ENCODE assay signal across 9 cellular contexts in the genomic region with DNA sequence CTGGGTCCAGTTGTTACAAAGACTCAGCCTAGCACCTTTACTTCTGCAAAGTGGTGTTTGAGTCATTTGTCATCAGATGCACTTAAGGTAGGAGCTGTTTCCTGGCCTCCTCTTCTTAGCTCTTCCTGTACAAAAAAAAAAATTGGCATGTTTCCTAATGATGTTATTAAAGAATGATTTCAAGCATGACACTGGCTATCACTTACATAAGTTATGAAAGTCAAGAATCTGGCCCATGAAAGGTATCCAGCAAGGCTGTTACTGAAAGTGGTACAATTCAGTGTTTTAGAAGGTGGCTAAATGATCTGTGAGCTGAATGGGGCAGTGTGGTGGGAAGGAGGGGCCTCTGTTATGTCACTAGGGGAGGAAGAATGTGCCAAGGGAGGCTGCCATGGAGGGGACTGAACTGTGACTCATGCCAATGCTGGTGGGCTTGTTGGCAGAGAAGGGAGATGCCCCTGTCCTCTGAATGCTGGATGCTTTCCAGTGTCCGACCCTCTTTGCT.
A peak's percentile ranks its signal among the peaks of the same experiment; 100 is the strongest.
DNase-seq lines count a peak whose midpoint lies in the region; ATAC-seq and TF ChIP-seq lines count a peak whose summit lies in the region.
"Had no signal": no experiment of that assay in that cellular context is flagged by ENCODE, and none has a peak within 500 bp of the region (broad histone marks: within the 10 kb centered on the region; RNA-seq: fewer than 3 reads in every experiment).

No MANE protein-coding gene starts in this region.

- no peaks in the 10 kb centered on the region for H3K27me3 ChIP-seq in adipocyte (replicated peaks; ENCODE audit: control insufficient read depth, insufficient read depth, low read length)
- H3K27me3 ChIP-seq in hepatocyte: no peaks in the 10 kb centered on the region
- no peaks in the 10 kb centered on the region for H3K27me3 ChIP-seq in stomach smooth muscle (ENCODE audit: control insufficient read depth in 1 of 2, insufficient read depth in 2 of 2, low read length in 2 of 2)
- H3K27me3 ChIP-seq: foreskin keratinocyte had no signal

- H3K4me3 ChIP-seq in adipocyte (ENCODE audit: low read length): no peak overlapping the region
- H3K4me3 ChIP-seq in hepatocyte: no peak overlapping the region
- H3K4me3 ChIP-seq in stomach smooth muscle (ENCODE audit: low read length in 2 of 2): no peak overlapping the region

- peaks cover 25% of the 10 kb centered on the region for H3K4me1 ChIP-seq in adipocyte (ENCODE audit: control insufficient read depth, insufficient read depth, low read length)
- H3K4me1 ChIP-seq in hepatocyte (ENCODE audit: insufficient read depth): peaks cover 13% of the 10 kb centered on the region
- H3K4me1 ChIP-seq in stomach smooth muscle (ENCODE audit: control insufficient read depth, insufficient read depth, low read length): peaks cover 21% of the 10 kb centered on the region
- H3K4me1 ChIP-seq: foreskin keratinocyte had no signal

- no peaks in the 10 kb centered on the region for H3K9me2 ChIP-seq in hepatocyte (replicated peaks; ENCODE audit: insufficient read depth)

- H3K36me3 ChIP-seq in adipocyte (ENCODE audit: control insufficient read depth, insufficient read depth, low read length, severe bottlenecking) (no peaks in the 10 kb centered on the region), hepatocyte (replicated peaks; ENCODE audit: insufficient read depth, low read depth) (no peaks in the 10 kb centered on the region), stomach smooth muscle (ENCODE audit: control insufficient read depth in 2 of 2, insufficient read depth in 2 of 2, low read length in 2 of 2) (no peaks in the 10 kb centered on the region)

- H3K79me2 ChIP-seq in hepatocyte: no peaks in the 10 kb centered on the region

- peak; percentile 76 for DNase-seq in HT1080 (ENCODE audit: low read depth)
- peak; percentile 28 for DNase-seq in adipocyte (ENCODE audit: low read depth)
- DNase-seq in hepatocyte (ENCODE audit: low spot score): peak; percentile 30
- no peak for DNase-seq in activated CD4-positive, alpha-beta T cell treated with anti-CD3 and anti-CD28 coated beads for 48 hours
- DNase-seq in occipital lobe (lab: John Stamatoyannopoulos, UW): no peak
- no peak for DNase-seq in NK-92 treated with Interleukin-12 subunit alpha and Interleukin-12 subunit beta, amount 100 ng/mL, for 24 hours (lab: John Stamatoyannopoulos, UW)

- TF ChIP-seq CTCF in hepatocyte (IDR thresholded peaks at IDR 0.05; ENCODE audit: poor library complexity): no peak

- 89% methylated on average over 1 of the region's 1 CpG for WGBS in hepatocyte (ENCODE audit: low lambda C conversion rate, missing lambda C conversion rate)

- H4K20me1 ChIP-seq in hepatocyte (ENCODE audit: insufficient read depth, poor library complexity, severe bottlenecking): no peaks in the 10 kb centered on the region

- no peak for ATAC-seq in GM18861 (IDR thresholded peaks at IDR 0.05; ENCODE audit: unreplicated experiment)

- peak overlapping the region; percentile 5 for H2AFZ ChIP-seq in hepatocyte

- H3K27ac ChIP-seq in hepatocyte: peak overlapping the region; percentile 86
- peak overlapping the region; percentile 73 for H3K27ac ChIP-seq in stomach smooth muscle (ENCODE audit: low read length)
- H3K27ac ChIP-seq: foreskin keratinocyte had no signal

- peaks cover 3% of the 10 kb centered on the region for H3K9me3 ChIP-seq in adipocyte (ENCODE audit: control insufficient read depth, low read length)
- H3K9me3 ChIP-seq in hepatocyte (ENCODE audit: low read depth): no peaks in the 10 kb centered on the region
- peaks cover 0 to 3% of the 10 kb centered on the region in 2 donors for H3K9me3 ChIP-seq in stomach smooth muscle (ENCODE audit: control insufficient read depth in 2 of 2, low read length in 2 of 2)

- peak overlapping the region; percentile 48 for H3K9ac ChIP-seq in adipocyte (ENCODE audit: low read length)
- no peak overlapping the region for H3K9ac ChIP-seq in stomach smooth muscle (ENCODE audit: low read length in 2 of 2)

- H3K4me2 ChIP-seq in hepatocyte: no peak overlapping the region

Comparison
In these comparisons a context has a peak if more than half of its experiments do, and no peak if none do; other contexts are left out.
1. DNase-seq: peak in HT1080 (single experiment), adipocyte (single experiment) and hepatocyte (single experiment); none in activated CD4-positive, alpha-beta T cell treated with anti-CD3 and anti-CD28 coated beads for 48 hours (single experiment), occipital lobe (single experiment) and NK-92 treated with Interleukin-12 subunit alpha and Interleukin-12 subunit beta, amount 100 ng/mL, for 24 hours (single experiment).